29 cellular contexts compared by ENCODE assay signal in genomic region chr17:50891577-50891989, GRCh38. TPM values are rescaled to one million over a fixed set of nuclear protein-coding genes. Genes with fewer than 3 reads are reported as not detected.
DNase-seq lines count a peak whose midpoint lies in the region; FAIRE-seq and TF ChIP-seq lines count a peak whose summit lies in the region.
"Had no signal": no experiment of that assay in that cellular context is flagged by ENCODE, and none has a peak within 500 bp of the region (broad histone marks: within the 10 kb centered on the region; RNA-seq: fewer than 3 reads in every experiment).

No MANE protein-coding gene starts in this region.

- H3K4me2 ChIP-seq in keratinocyte (ENCODE audit: control insufficient read depth, extremely low read depth, insufficient read depth, low read depth, low read length), result peak overlapping the region; percentile 0

- CTCF ChIA-PET in MCF 10A (lab: Yijun Ruan, JAX), result interaction anchor here (0.8 to 1.5 kb wide), 4 partner anchors 28 to 82 kb away, joined by 3 to 8 read pairs (median 4); no protein-coding TSS in a partner anchor

- FAIRE-seq in keratinocyte (lab: Jason Lieb, UNC), result no peak

- H3K9me3 Mint-ChIP-seq in MCF 10A (ENCODE audit: unreplicated experiment), result no peaks in the 10 kb centered on the region
- H3K9me3 Mint-ChIP-seq: activated CD8-positive, alpha-beta T cell treated with anti-CD3 and anti-CD28 coated beads for 36 hours; activated naive CD8-positive, alpha-beta T cell treated with anti-CD3 and anti-CD28 coated beads, Interleukin-2, amount 50 U/mL, for 24 hours; CD4-positive, CD25-positive, alpha-beta regulatory T cell; immature natural killer cell; mesothelial cell of epicardium; natural killer cell had no signal

- BruUV-seq in MCF 10A (replicated peaks; lab: Mats Ljungman, UMichigan), result no TSS peak

- POLR2A ChIA-PET in MCF 10A (lab: Yijun Ruan, JAX), result interaction anchor here (1.1 to 7.9 kb wide), 6 partner anchors 12 to 58 kb away, joined by 3 to 99 read pairs (median 8); partner anchors contain the start of gene TOB1

- intact Hi-C loops in MCF 10A (cut with micrococcal nuclease), result no loop called here
- intact Hi-C loops in stomach (cut with DNase I; ENCODE audit: low total_unique reads), result no loop called here

- H3K36me3 ChIP-seq in keratinocyte (ENCODE audit: control insufficient read depth in 2 of 2, extremely low read depth in 1 of 2, insufficient read depth in 2 of 2, low read length in 2 of 2), result peaks cover 0 to 1% of the 10 kb centered on the region in 2 experiments
- no peaks in the 10 kb centered on the region for H3K36me3 ChIP-seq in stomach
- H3K36me3 ChIP-seq: heart right ventricle, left ventricle myocardium inferior, ovary, sigmoid colon had no signal

- 91 to 97% (median 93%) methylated on average over 4 of the region's 4 CpGs for WGBS in stomach, 5 donors

- H3K36me3 Mint-ChIP-seq in MCF 10A (ENCODE audit: insufficient read depth, unreplicated experiment), result no peaks in the 10 kb centered on the region
- H3K36me3 Mint-ChIP-seq: CD4-positive, CD25-positive, alpha-beta regulatory T cell; immature natural killer cell; mesothelial cell of epicardium; natural killer cell had no signal

- no peaks in the 10 kb centered on the region for H4K20me1 ChIP-seq in keratinocyte (ENCODE audit: control insufficient read depth, extremely low read depth, insufficient read depth, low read length)

- H3K9me3 ChIP-seq in keratinocyte (ENCODE audit: control insufficient read depth, low read depth, low read length) (no peaks in the 10 kb centered on the region), stomach (no peaks in the 10 kb centered on the region)
- H3K9me3 ChIP-seq: heart right ventricle, left ventricle myocardium inferior, ovary, sigmoid colon had no signal

- H2AFZ ChIP-seq in keratinocyte (ENCODE audit: control insufficient read depth, low read length), result no peak overlapping the region
- H2AFZ ChIP-seq: GM23248 had no signal

- H3K4me3 Mint-ChIP-seq in MCF 10A (ENCODE audit: unreplicated experiment), result no peak overlapping the region
- H3K4me3 Mint-ChIP-seq: activated CD8-positive, alpha-beta T cell treated with anti-CD3 and anti-CD28 coated beads for 36 hours; activated naive CD8-positive, alpha-beta T cell treated with anti-CD3 and anti-CD28 coated beads, Interleukin-2, amount 50 U/mL, for 24 hours; CD4-positive, CD25-positive, alpha-beta regulatory T cell; immature natural killer cell; mesothelial cell of epicardium; natural killer cell had no signal

- no peak for TF ChIP-seq POLR2A in stomach (IDR thresholded peaks at IDR 0.05)

- peak overlapping the region in 1 of 3 experiments; percentile 40 for H3K4me3 ChIP-seq in keratinocyte (ENCODE audit: control insufficient read depth in 2 of 3, extremely low read depth in 1 of 3, insufficient read depth in 2 of 3, low read depth in 1 of 3, low read length in 3 of 3)
- no peak overlapping the region for H3K4me3 ChIP-seq in stomach
- H3K4me3 ChIP-seq: GM23248, heart right ventricle, left ventricle myocardium inferior, ovary, sigmoid colon had no signal

- dilution Hi-C loops in keratinocyte (cut with MboI; ENCODE audit: extremely low pct_ligation_motif_present, low sequenced_read_pairs), result no loop called here

- TF ChIP-seq CTCF in MCF 10A (IDR thresholded peaks at IDR 0.05; ENCODE audit: unreplicated experiment), result no peak
- no peak for TF ChIP-seq CTCF in keratinocyte (optimal IDR thresholded peaks at IDR 0.05 in 1 of 3, IDR thresholded peaks at IDR 0.05 in 1 of 3, conservative IDR thresholded peaks at IDR 0.05 in 1 of 3; ENCODE audit: extremely low read depth in 1 of 3, insufficient read depth in 2 of 3, low read length in 3 of 3)
- no peak for TF ChIP-seq CTCF in stomach (IDR thresholded peaks at IDR 0.05)

- peaks cover 36% of the 10 kb centered on the region for H3K4me1 ChIP-seq in keratinocyte (ENCODE audit: control insufficient read depth, extremely low read depth, insufficient read depth, low read length)
- peaks cover 0 to 52% (median 15%) of the 10 kb centered on the region in 4 donors for H3K4me1 ChIP-seq in stomach

- H3K4me1 Mint-ChIP-seq in MCF 10A (ENCODE audit: insufficient read depth, unreplicated experiment), result peaks cover 29% of the 10 kb centered on the region

- no peaks in the 10 kb centered on the region for H3K79me2 ChIP-seq in keratinocyte (ENCODE audit: control insufficient read depth, insufficient read depth, low read length)

- H3K27ac ChIP-seq in keratinocyte (ENCODE audit: control insufficient read depth, insufficient read depth, low read length) (peak overlapping the region; percentile 2), stomach (peak overlapping the region; percentile 45 to 79 (median 58))
- H3K27ac ChIP-seq: 22Rv1, GM23248, heart right ventricle, left ventricle myocardium inferior, ovary had no signal

- no peaks in the 10 kb centered on the region for H3K27me3 Mint-ChIP-seq in MCF 10A (ENCODE audit: insufficient read depth, unreplicated experiment)
- H3K27me3 Mint-ChIP-seq: activated CD8-positive, alpha-beta T cell treated with anti-CD3 and anti-CD28 coated beads for 36 hours; activated naive CD8-positive, alpha-beta T cell treated with anti-CD3 and anti-CD28 coated beads, Interleukin-2, amount 50 U/mL, for 24 hours; CD4-positive, CD25-positive, alpha-beta regulatory T cell had no signal

- no peaks in the 10 kb centered on the region for H3K9me1 ChIP-seq in keratinocyte (ENCODE audit: control insufficient read depth, extremely low read depth, insufficient read depth, low read length)

- H3K27me3 ChIP-seq in keratinocyte (ENCODE audit: control insufficient read depth, extremely low read depth, insufficient read depth, low read length) (no peaks in the 10 kb centered on the region), stomach (no peaks in the 10 kb centered on the region)
- H3K27me3 ChIP-seq: heart right ventricle, ovary, sigmoid colon had no signal

- peak overlapping the region; percentile 42 for H3K27ac Mint-ChIP-seq in MCF 10A (ENCODE audit: low read depth, unreplicated experiment)
- H3K27ac Mint-ChIP-seq: activated CD8-positive, alpha-beta T cell treated with anti-CD3 and anti-CD28 coated beads for 36 hours; activated naive CD8-positive, alpha-beta T cell treated with anti-CD3 and anti-CD28 coated beads, Interleukin-2, amount 50 U/mL, for 24 hours; mesothelial cell of epicardium; natural killer cell had no signal

- H3K9ac ChIP-seq in keratinocyte (ENCODE audit: control insufficient read depth, extremely low read depth, insufficient read depth, low read length), result peak overlapping the region; percentile 3
- H3K9ac ChIP-seq: GM23248 had no signal

- peak; percentile 29 for DNase-seq in activated CD8-positive, alpha-beta memory T cell treated with anti-CD3 and anti-CD28 coated beads, Interleukin-2, amount 50 U/mL, for 48 hours
- no peak for DNase-seq in activated CD8-positive, alpha-beta memory T cell treated with anti-CD3 and anti-CD28 coated beads, Interleukin-2, amount 50 U/mL, for 4 hours
- no peak for DNase-seq in MCF 10A (ENCODE audit: unreplicated experiment)
- DNase-seq in keratinocyte (ENCODE audit: low read depth, low spot score), result no peak
- DNase-seq in stomach, result no peak
- no peak for DNase-seq in iPS-NIHi11 (ENCODE audit: low spot score)
- DNase-seq in NCI-H526 (lab: John Stamatoyannopoulos, UW), result no peak
- no peak for DNase-seq in NCI-H69 (lab: John Stamatoyannopoulos, UW)
- DNase-seq: activated CD8-positive, alpha-beta T cell treated with anti-CD3 and anti-CD28 coated beads for 36 hours; activated gamma-delta T cell treated with Interleukin-2 at 50 U/mL for 16 hours; activated naive CD8-positive, alpha-beta T cell treated with anti-CD3 and anti-CD28 coated beads, Interleukin-2, amount 50 U/mL, for 24 hours; CD4-positive, CD25-positive, alpha-beta regulatory T cell; DMS 273 treated with DMSO at 0.1 percent for 48 hours; effector CD4-positive, alpha-beta T cell; foreskin fibroblast; GM23248; heart right ventricle; immature natural killer cell; Kasumi-1; left ventricle myocardium inferior; natural killer cell; NCI-H187 treated with DMSO at 0.1 percent for 48 hours; NCI-H2227 treated with DMSO at 0.1 percent for 48 hours; ovary; SHP77 treated with DMSO at 0.1 percent for 48 hours; sigmoid colon; stimulated activated CD4-positive, alpha-beta T cell treated with anti-CD3 and anti-CD28 coated beads, Interleukin-15, amount 100 ng/mL, for 24 hours had no signal

- TF ChIP-seq EP300 in stomach (IDR thresholded peaks at IDR 0.05), result no peak

RNA-seq across cellular contexts. Expression of gene TOB1, which starts 25.4 kb away (rescaled TPM):
- 53.1 and 66.0 TPM in 2 replicates for total RNA-seq in MCF 10A (2022)
- polyA plus RNA-seq in keratinocyte, result 59.5 to 73.3 TPM (median 64.4 TPM) in 3 replicates
- 97.4 TPM for polyA plus RNA-seq in keratinocyte (2011; ENCODE audit: low read depth)
- 43.7 and 59.1 TPM in 2 replicates for polyA plus RNA-seq in keratinocyte (2011; cell fraction: cytosol; rRNA removed)
- polyA plus RNA-seq in keratinocyte (2011; cell fraction: nucleus; rRNA removed), result 146 and 173 TPM in 2 replicates
- polyA plus RNA-seq in keratinocyte (2012; ENCODE audit: low replicate concordance), result 94.3 and 311 TPM in 2 replicates
- polyA minus RNA-seq in keratinocyte, result 84.2 to 122 TPM (median 105 TPM) in 3 replicates
- polyA minus RNA-seq in keratinocyte (2011; cell fraction: cytosol; rRNA and poly(A)+ RNA removed), result 108 TPM
- polyA minus RNA-seq in keratinocyte (2011; cell fraction: nucleus; rRNA and poly(A)+ RNA removed), result 181 and 201 TPM in 2 replicates
- 100 to 1,000 TPM in 3 of 5 donors, 10 to 100 TPM in 2; 69.4 to 346 (median 100) TPM for total RNA-seq in stomach
- polyA plus RNA-seq in stomach, result 10 to 100 TPM; 30.1 to 40.0 (median 39.9) TPM

RNA-seq across cellular contexts. Expression of gene WFIKKN2, which starts 56.2 kb away (rescaled TPM):
- not detected in 2 replicates for total RNA-seq in MCF 10A (2022)
- polyA plus RNA-seq in keratinocyte, result not detected in 3 replicates
- polyA plus RNA-seq in keratinocyte (2011; ENCODE audit: low read depth), result not detected
- not detected in 2 replicates for polyA plus RNA-seq in keratinocyte (2011; cell fraction: cytosol; rRNA removed)
- polyA plus RNA-seq in keratinocyte (2011; cell fraction: nucleus; rRNA removed), result not detected in 2 replicates
- polyA plus RNA-seq in keratinocyte (2012; ENCODE audit: low replicate concordance), result not detected in 2 replicates
- polyA minus RNA-seq in keratinocyte, result not detected in 3 replicates
- polyA minus RNA-seq in keratinocyte (2011; cell fraction: cytosol; rRNA and poly(A)+ RNA removed), result not detected
- not detected in 2 replicates for polyA minus RNA-seq in keratinocyte (2011; cell fraction: nucleus; rRNA and poly(A)+ RNA removed)
- under 1 TPM in 1 of 5 donors, not detected in 4; 0.37 TPM for total RNA-seq in stomach
- polyA plus RNA-seq in stomach, result under 1 TPM; 0.05 to 0.46 (median 0.06) TPM
- total RNA-seq: activated CD8-positive, alpha-beta T cell treated with anti-CD3 and anti-CD28 coated beads for 36 hours; CD4-positive, CD25-positive, alpha-beta regulatory T cell; GM23248; natural killer cell had no signal
- polyA plus RNA-seq: CD4-positive, CD25-positive, alpha-beta regulatory T cell; GM23248; immature natural killer cell had no signal
